ENCODE assay signal across 11 cellular contexts in genomic region chr9:14097215-14097614, GRCh38.
A peak's percentile ranks its signal among the peaks of the same experiment; 100 is the strongest.
DNase-seq lines count a peak whose midpoint lies in the region; ATAC-seq and TF ChIP-seq lines count a peak whose summit lies in the region.
"Had no signal": no experiment of that assay in that cellular context is flagged by ENCODE, and none has a peak within 500 bp of the region (broad histone marks: within the 10 kb centered on the region; RNA-seq: fewer than 3 reads in every experiment).

No MANE protein-coding gene starts in this region.

- no peaks in the 10 kb centered on the region for H3K27me3 Mint-ChIP-seq in GM23338 (ENCODE audit: insufficient read depth, low read depth, poor library complexity)
- no peaks in the 10 kb centered on the region for H3K27me3 Mint-ChIP-seq in activated T-helper 1 cell treated with anti-CD3 and anti-CD28 coated beads, Interleukin-12 subunit alpha, Interleukin-12 subunit beta, Interleukin-2, Interleukin-4 antibody, amounts not matched to agents 30 ng/mL and 10 ng/mL and 1 ng/mL, durations not matched to agents 14 hours and 24 hours and 36 hours (ENCODE audit: insufficient read depth)
- H3K27me3 Mint-ChIP-seq: CD8-positive, alpha-beta memory T cell; central memory CD8-positive, alpha-beta T cell; memory B cell had no signal

- no peaks in the 10 kb centered on the region for H3K36me3 Mint-ChIP-seq in GM23338 (ENCODE audit: low read depth)
- H3K36me3 Mint-ChIP-seq in activated T-helper 1 cell treated with anti-CD3 and anti-CD28 coated beads, Interleukin-12 subunit alpha, Interleukin-12 subunit beta, Interleukin-2, Interleukin-4 antibody, amounts not matched to agents 30 ng/mL and 10 ng/mL and 1 ng/mL, durations not matched to agents 14 hours and 24 hours and 36 hours (ENCODE audit: low read depth) = no peaks in the 10 kb centered on the region
- H3K36me3 Mint-ChIP-seq: CD8-positive, alpha-beta memory T cell; memory B cell had no signal

- H3F3A ChIP-seq in GM23338 (replicated peaks; ENCODE audit: low read depth) = no peaks in the 10 kb centered on the region

- H3K27ac Mint-ChIP-seq in GM23338 = no peak overlapping the region
- H3K27ac Mint-ChIP-seq in activated T-helper 1 cell treated with anti-CD3 and anti-CD28 coated beads, Interleukin-12 subunit alpha, Interleukin-12 subunit beta, Interleukin-2, Interleukin-4 antibody, amounts not matched to agents 30 ng/mL and 10 ng/mL and 1 ng/mL, durations not matched to agents 14 hours and 24 hours and 36 hours = no peak overlapping the region
- H3K27ac Mint-ChIP-seq: CD8-positive, alpha-beta memory T cell; memory B cell had no signal

- H3K4me1 Mint-ChIP-seq in GM23338 = peaks cover 54% of the 10 kb centered on the region
- H3K4me1 Mint-ChIP-seq in activated T-helper 1 cell treated with anti-CD3 and anti-CD28 coated beads, Interleukin-12 subunit alpha, Interleukin-12 subunit beta, Interleukin-2, Interleukin-4 antibody, amounts not matched to agents 30 ng/mL and 10 ng/mL and 1 ng/mL, durations not matched to agents 14 hours and 24 hours and 36 hours (ENCODE audit: low read depth) = no peaks in the 10 kb centered on the region
- H3K4me1 Mint-ChIP-seq: CD8-positive, alpha-beta memory T cell; central memory CD8-positive, alpha-beta T cell; memory B cell had no signal

- H3K27ac ChIP-seq in GM23338 (ENCODE audit: low read depth) (no peak overlapping the region), ascending aorta (peak overlapping the region; percentile 76 to 84), left ventricle myocardium inferior (replicated peaks) (peak overlapping the region; percentile 88)

- H3K79me2 ChIP-seq in GM23338 (replicated peaks; ENCODE audit: insufficient read depth) = no peaks in the 10 kb centered on the region

- H3K4me2 ChIP-seq in GM23338 = 0 out of 2 replicates have a peak overlapping the region, but pooled peaks have one; percentile 2

- no peak overlapping the region for H3K4me3 ChIP-seq in GM23338
- H3K4me3 ChIP-seq in ascending aorta = peak overlapping the region in 1 of 2 donors; percentile 50
- H3K4me3 ChIP-seq in left ventricle myocardium inferior = peak overlapping the region; percentile 52
- peak overlapping the region; percentile 1 for H3K4me3 ChIP-seq in retinal pigment epithelial cell (ENCODE audit: low read length)

- DNase-seq in GM23338 (ENCODE audit: low spot score) (peak; percentile 21), ascending aorta (ENCODE audit: low spot score in 2 of 2) (no peak), left ventricle myocardium inferior (no peak), retinal pigment epithelial cell (ENCODE audit: low read depth) (peak; percentile 28), COR-L47 (lab: John Stamatoyannopoulos, UW) (no peak)
- DNase-seq in activated T-helper 1 cell treated with anti-CD3 and anti-CD28 coated beads, Interleukin-12 subunit alpha, Interleukin-12 subunit beta, Interleukin-2, Interleukin-4 antibody, amounts not matched to agents 30 ng/mL and 10 ng/mL and 1 ng/mL, durations not matched to agents 14 hours and 24 hours and 36 hours (ENCODE audit: low spot score) = no peak
- DNase-seq: CD8-positive, alpha-beta memory T cell had no signal

- H3K4me3 Mint-ChIP-seq in GM23338 = peak overlapping the region; percentile 6; the same call in 1 of the 3 replicates
- H3K4me3 Mint-ChIP-seq in activated T-helper 1 cell treated with anti-CD3 and anti-CD28 coated beads, Interleukin-12 subunit alpha, Interleukin-12 subunit beta, Interleukin-2, Interleukin-4 antibody, amounts not matched to agents 30 ng/mL and 10 ng/mL and 1 ng/mL, durations not matched to agents 14 hours and 24 hours and 36 hours = no peak overlapping the region
- H3K4me3 Mint-ChIP-seq: CD8-positive, alpha-beta memory T cell; central memory CD8-positive, alpha-beta T cell; memory B cell had no signal

- H4K20me1 ChIP-seq in GM23338 (replicated peaks; ENCODE audit: insufficient read depth) = no peaks in the 10 kb centered on the region

- H3K36me3 ChIP-seq in GM23338 (ENCODE audit: insufficient read depth) (no peaks in the 10 kb centered on the region), ascending aorta (no peaks in the 10 kb centered on the region), left ventricle myocardium inferior (no peaks in the 10 kb centered on the region)

- peaks cover 32% of the 10 kb centered on the region for H3K4me1 ChIP-seq in GM23338 (ENCODE audit: insufficient read depth)
- peaks cover 9 to 21% of the 10 kb centered on the region in 2 donors for H3K4me1 ChIP-seq in ascending aorta
- peaks cover 87% of the 10 kb centered on the region for H3K4me1 ChIP-seq in left ventricle myocardium inferior

- H3K9me3 ChIP-seq in ascending aorta (no peaks in the 10 kb centered on the region), left ventricle myocardium inferior (replicated peaks) (no peaks in the 10 kb centered on the region)

- H3K27me3 ChIP-seq in GM23338 (ENCODE audit: insufficient read depth) (no peaks in the 10 kb centered on the region), ascending aorta (no peaks in the 10 kb centered on the region), left ventricle myocardium inferior (ENCODE audit: low read depth) (no peaks in the 10 kb centered on the region)

- H3K9me3 Mint-ChIP-seq in GM23338 = no peaks in the 10 kb centered on the region; the same call in 2 of the 3 replicates
- no peaks in the 10 kb centered on the region for H3K9me3 Mint-ChIP-seq in activated T-helper 1 cell treated with anti-CD3 and anti-CD28 coated beads, Interleukin-12 subunit alpha, Interleukin-12 subunit beta, Interleukin-2, Interleukin-4 antibody, amounts not matched to agents 30 ng/mL and 10 ng/mL and 1 ng/mL, durations not matched to agents 14 hours and 24 hours and 36 hours
- H3K9me3 Mint-ChIP-seq: CD8-positive, alpha-beta memory T cell; central memory CD8-positive, alpha-beta T cell; memory B cell had no signal

- H3K9me2 ChIP-seq in GM23338 (ENCODE audit: insufficient read depth) = no peaks in the 10 kb centered on the region

- intact Hi-C loops in ascending aorta (cut with DNase I) = loop anchor here (2.0 to 10.0 kb wide), 5 partner anchors 202 to 662 kb away; no protein-coding TSS in a partner anchor
- intact Hi-C loops in left ventricle myocardium inferior (cut with micrococcal nuclease) = loop anchor here (10.0 kb wide), 2 partner anchors 202 to 218 kb away; partner anchors contain the start of gene NFIB
- intact Hi-C loops in activated T-helper 1 cell treated with anti-CD3 and anti-CD28 coated beads, Interleukin-12 subunit alpha, Interleukin-12 subunit beta, Interleukin-2, Interleukin-4 antibody, amounts not matched to agents 30 ng/mL and 10 ng/mL and 1 ng/mL, durations not matched to agents 14 hours and 24 hours and 36 hours (cut with micrococcal nuclease) = no loop called here

- no peak overlapping the region for H2AFZ ChIP-seq in GM23338

- TF ChIP-seq CTCF in GM23338 (conservative IDR thresholded peaks at IDR 0.05; ENCODE audit: low read depth in 2 of 2) (no peak), ascending aorta (IDR thresholded peaks at IDR 0.05) (no peak), left ventricle myocardium inferior (IDR thresholded peaks at IDR 0.05; ENCODE audit: borderline replicate concordance) (no peak), retinal pigment epithelial cell (conservative IDR thresholded peaks at IDR 0.05; ENCODE audit: low read depth, low read length) (no peak)

- ATAC-seq in GM23338 (no peak), GM21360 (IDR thresholded peaks at IDR 0.05; ENCODE audit: unreplicated experiment) (no peak), GM21390 (IDR thresholded peaks at IDR 0.05; ENCODE audit: unreplicated experiment) (no peak)

TF ChIP-seq in GM23338, 12 proteins besides CTCF, POLR2A, EP300 and RAD21 (continues in another document):
- TF ChIP-seq EZH2phosphoT487 (IDR thresholded peaks at IDR 0.05; ENCODE audit: unreplicated experiment) (no peak), JUNB (IDR thresholded peaks at IDR 0.05; ENCODE audit: unreplicated experiment) (no peak)

Comparison
In these comparisons a context has a peak if more than half of its experiments do, and no peak if none do; other contexts are left out.
1. DNase-seq: peak in GM23338 (single experiment) and retinal pigment epithelial cell (single experiment); none in ascending aorta (0 of 2), left ventricle myocardium inferior (single experiment), COR-L47 (single experiment) and activated T-helper 1 cell treated with anti-CD3 and anti-CD28 coated beads, Interleukin-12 subunit alpha, Interleukin-12 subunit beta, Interleukin-2, Interleukin-4 antibody, amounts not matched to agents 30 ng/mL and 10 ng/mL and 1 ng/mL, durations not matched to agents 14 hours and 24 hours and 36 hours (single experiment).